Comparison of ENCODE assay signal across 34 cellular contexts in genomic region chr1:2095981-2096736, GRCh38.
"Had no signal": no experiment of that assay in that cellular context is flagged by ENCODE, and none has a peak within 500 bp of the region (broad histone marks: within the 10 kb centered on the region; RNA-seq: fewer than 3 reads in every experiment).

No MANE protein-coding gene starts in this region.

- H3K9me3 ChIP-seq: adrenal gland, colonic mucosa had no signal

- H3K4me1 Mint-ChIP-seq: activated CD4-positive, alpha-beta T cell treated with anti-CD3 and anti-CD28 coated beads, Interleukin-2, amount 10 ng/mL, durations not matched to agents 24 days and 14 days; activated CD8-positive, alpha-beta memory T cell treated with anti-CD3 and anti-CD28 coated beads, Interleukin-2, amount 10 ng/mL, durations not matched to agents 7 days and 5 days had no signal

- H3K4me1 ChIP-seq: adrenal gland, body of pancreas, colonic mucosa, esophagus squamous epithelium, gastroesophageal sphincter had no signal

- H3K4me3 ChIP-seq: adrenal gland, body of pancreas, colonic mucosa, esophagus squamous epithelium, gastroesophageal sphincter had no signal

- H3K9me3 Mint-ChIP-seq: activated naive CD4-positive, alpha-beta T cell treated with anti-CD3 and anti-CD28 coated beads, Interleukin-2, amount 50 U/mL, for 24 hours; effector memory CD8-positive, alpha-beta T cell had no signal

- H3K4me3 Mint-ChIP-seq: activated CD4-positive, alpha-beta memory T cell treated with anti-CD3 and anti-CD28 coated beads for 36 hours; activated CD4-positive, alpha-beta T cell treated with anti-CD3 and anti-CD28 coated beads for 36 hours; activated CD4-positive, alpha-beta T cell treated with anti-CD3 and anti-CD28 coated beads, Interleukin-2, amount 10 ng/mL, durations not matched to agents 24 days and 14 days; activated CD8-positive, alpha-beta memory T cell treated with anti-CD3 and anti-CD28 coated beads, Interleukin-2, amount 10 ng/mL, durations not matched to agents 7 days and 5 days; activated CD8-positive, alpha-beta T cell treated with anti-CD3 and anti-CD28 coated beads, Interleukin-2, amount 10 ng/mL, durations not matched to agents 7 days and 5 days; activated naive CD4-positive, alpha-beta T cell treated with anti-CD3 and anti-CD28 coated beads for 36 hours; activated naive CD4-positive, alpha-beta T cell treated with anti-CD3 and anti-CD28 coated beads, Interleukin-2, amount 50 U/mL, for 24 hours; activated naive CD8-positive, alpha-beta T cell treated with anti-CD3 and anti-CD28 coated beads for 36 hours; activated naive CD8-positive, alpha-beta T cell treated with anti-CD3 and anti-CD28 coated beads, Interleukin-2, amount 50 U/mL, for 24 hours; activated T-helper 1 cell treated with anti-CD3 and anti-CD28 coated beads, Interleukin-12 subunit alpha, Interleukin-12 subunit beta, Interleukin-2, Interleukin-4 antibody, amounts not matched to agents 30 ng/mL and 10 ng/mL and 1 ng/mL, durations not matched to agents 14 hours and 24 hours and 36 hours; dendritic cell treated with granulocyte-macrophage colony-stimulating factor and Interleukin-4, amounts not matched to agents 40 ng/mL and 50 ng/mL, for 4 days; effector memory CD8-positive, alpha-beta T cell had no signal

- FAIRE-seq: endometrium, endothelial cell of umbilical vein had no signal

- H3K27ac ChIP-seq: adrenal gland, body of pancreas, colonic mucosa, epithelial cell of prostate, esophagus squamous epithelium, gastroesophageal sphincter had no signal

- H3K27ac Mint-ChIP-seq: activated CD4-positive, alpha-beta memory T cell treated with anti-CD3 and anti-CD28 coated beads for 36 hours; activated CD4-positive, alpha-beta T cell treated with anti-CD3 and anti-CD28 coated beads for 36 hours; activated CD4-positive, alpha-beta T cell treated with anti-CD3 and anti-CD28 coated beads, Interleukin-2, amount 10 ng/mL, durations not matched to agents 24 days and 14 days; activated CD8-positive, alpha-beta memory T cell treated with anti-CD3 and anti-CD28 coated beads, Interleukin-2, amount 10 ng/mL, durations not matched to agents 7 days and 5 days; activated CD8-positive, alpha-beta T cell treated with anti-CD3 and anti-CD28 coated beads, Interleukin-2, amount 10 ng/mL, durations not matched to agents 7 days and 5 days; activated naive CD4-positive, alpha-beta T cell treated with anti-CD3 and anti-CD28 coated beads for 36 hours; activated naive CD4-positive, alpha-beta T cell treated with anti-CD3 and anti-CD28 coated beads, Interleukin-2, amount 50 U/mL, for 24 hours; activated naive CD8-positive, alpha-beta T cell treated with anti-CD3 and anti-CD28 coated beads for 36 hours; activated naive CD8-positive, alpha-beta T cell treated with anti-CD3 and anti-CD28 coated beads, Interleukin-2, amount 50 U/mL, for 24 hours; activated T-helper 1 cell treated with anti-CD3 and anti-CD28 coated beads, Interleukin-12 subunit alpha, Interleukin-12 subunit beta, Interleukin-2, Interleukin-4 antibody, amounts not matched to agents 30 ng/mL and 10 ng/mL and 1 ng/mL, durations not matched to agents 14 hours and 24 hours and 36 hours; activated T-helper 2 cell treated with anti-CD3 and anti-CD28 coated beads, Interferon-gamma antibody, Interleukin-2, Interleukin-4, amounts not matched to agents 10 μg/mL and 5 μg/mL and 100 μg/mL, durations not matched to agents 14 hours and 24 hours and 36 hours; dendritic cell treated with granulocyte-macrophage colony-stimulating factor and Interleukin-4, amounts not matched to agents 40 ng/mL and 50 ng/mL, for 4 days; effector memory CD8-positive, alpha-beta T cell had no signal

- ATAC-seq: activated CD4-positive, alpha-beta T cell treated with anti-CD3 and anti-CD28 coated beads for 36 hours; activated CD8-positive, alpha-beta memory T cell treated with anti-CD3 and anti-CD28 coated beads, Interleukin-2, amount 10 ng/mL, durations not matched to agents 7 days and 5 days; activated CD8-positive, alpha-beta T cell treated with anti-CD3 and anti-CD28 coated beads, Interleukin-2, amount 10 ng/mL, durations not matched to agents 7 days and 5 days; activated naive CD8-positive, alpha-beta T cell treated with anti-CD3 and anti-CD28 coated beads, Interleukin-2, amount 50 U/mL, for 24 hours; body of pancreas; effector memory CD8-positive, alpha-beta T cell; gastroesophageal sphincter had no signal

- H3K27me3 Mint-ChIP-seq: activated CD4-positive, alpha-beta memory T cell treated with anti-CD3 and anti-CD28 coated beads for 36 hours; activated CD4-positive, alpha-beta T cell treated with anti-CD3 and anti-CD28 coated beads for 36 hours; activated CD4-positive, alpha-beta T cell treated with anti-CD3 and anti-CD28 coated beads, Interleukin-2, amount 10 ng/mL, durations not matched to agents 24 days and 14 days; activated CD8-positive, alpha-beta memory T cell treated with anti-CD3 and anti-CD28 coated beads, Interleukin-2, amount 10 ng/mL, durations not matched to agents 7 days and 5 days; activated naive CD4-positive, alpha-beta T cell treated with anti-CD3 and anti-CD28 coated beads, Interleukin-2, amount 50 U/mL, for 24 hours; activated naive CD8-positive, alpha-beta T cell treated with anti-CD3 and anti-CD28 coated beads for 36 hours; activated naive CD8-positive, alpha-beta T cell treated with anti-CD3 and anti-CD28 coated beads, Interleukin-2, amount 50 U/mL, for 24 hours; effector memory CD8-positive, alpha-beta T cell had no signal

- H3K27me3 ChIP-seq: adrenal gland, body of pancreas, colonic mucosa, dorsolateral prefrontal cortex, esophagus squamous epithelium had no signal

- H3K36me3 ChIP-seq: adrenal gland, colonic mucosa, gastroesophageal sphincter had no signal

- DNase-seq: activated CD4-positive, alpha-beta memory T cell treated with anti-CD3 and anti-CD28 coated beads for 36 hours; activated CD4-positive, alpha-beta T cell treated with anti-CD3 and anti-CD28 coated beads for 36 hours; activated CD4-positive, alpha-beta T cell treated with anti-CD3 and anti-CD28 coated beads, Interleukin-2, amount 10 ng/mL, durations not matched to agents 24 days and 14 days; activated CD4-positive, CD25-positive, alpha-beta regulatory T cell; activated CD4-positive, CD25-positive, alpha-beta regulatory T cell treated with anti-CD3 and anti-CD28 coated beads, Interleukin-2, amount 50 U/mL, for 72 hours; activated CD8-positive, alpha-beta memory T cell treated with anti-CD3 and anti-CD28 coated beads, Interleukin-2, amount 10 ng/mL, durations not matched to agents 7 days and 5 days; activated CD8-positive, alpha-beta memory T cell treated with anti-CD3 and anti-CD28 coated beads, Interleukin-2, amount 50 U/mL, for 4 hours; activated CD8-positive, alpha-beta T cell treated with anti-CD3 and anti-CD28 coated beads, Interleukin-2, amount 10 ng/mL, durations not matched to agents 7 days and 5 days; activated effector memory CD4-positive, alpha-beta T cell treated with anti-CD3 and anti-CD28 coated beads, Interleukin-2, amount 50 U/mL, for 16 hours; activated naive CD4-positive, alpha-beta T cell treated with anti-CD3 and anti-CD28 coated beads for 36 hours; activated naive CD8-positive, alpha-beta T cell treated with anti-CD3 and anti-CD28 coated beads for 36 hours; activated naive CD8-positive, alpha-beta T cell treated with anti-CD3 and anti-CD28 coated beads, Interleukin-2, amount 50 U/mL, for 24 hours; activated T-cell treated with anti-CD3 and anti-CD28 coated beads, Interleukin-2, amount 50 U/mL, for 1 hour; activated T-cell treated with anti-CD3 and anti-CD28 coated beads, Interleukin-2, amount 50 U/mL, for 48 hours; adrenal gland; amygdala; aorta; body of pancreas; caudate nucleus; colonic mucosa; dorsolateral prefrontal cortex; effector memory CD8-positive, alpha-beta T cell; esophagus squamous epithelium; foreskin melanocyte; head of caudate nucleus; T-helper 2 cell had no signal

- H3K36me3 Mint-ChIP-seq: activated CD8-positive, alpha-beta memory T cell treated with anti-CD3 and anti-CD28 coated beads, Interleukin-2, amount 10 ng/mL, durations not matched to agents 7 days and 5 days had no signal
